8 cellular contexts compared by ENCODE assay signal in genomic region chr3:100463002-100463401, GRCh38. TPM values are rescaled to one million over a fixed set of nuclear protein-coding genes. Genes with fewer than 3 reads are reported as not detected.
DNase-seq lines count a peak whose midpoint lies in the region; ATAC-seq and TF ChIP-seq lines count a peak whose summit lies in the region.

No MANE protein-coding gene starts in this region.

- CTCF ChIA-PET in HEK293 (lab: Yijun Ruan, JAX), result interaction anchor here (0.6 to 5.5 kb wide), 42 partner anchors 15 to 1918 kb away, joined by 3 to 107 read pairs (median 4); no protein-coding TSS in a partner anchor

- POLR2A ChIA-PET in HEK293 (lab: Yijun Ruan, JAX), result interaction anchor here (0.7 kb wide), 1 partner anchor 61 kb away, joined by 3 read pairs; no protein-coding TSS in a partner anchor

- TF ChIP-seq CTCF in AG09319 (IDR thresholded peaks at IDR 0.05; ENCODE audit: low read depth, low read length) (peak; percentile 73), GM12872 (IDR thresholded peaks at IDR 0.05; ENCODE audit: insufficient read depth, low read depth, low read length) (peak; percentile 75), HEK293 (tag by site-specific recombination; IDR thresholded peaks at IDR 0.05) (0 out of 2 replicates have a peak, but pooled peaks have one; percentile 41), LNCAP (IDR thresholded peaks at IDR 0.05) (peak; percentile 75), epithelial cell of esophagus (IDR thresholded peaks at IDR 0.05; ENCODE audit: insufficient read depth, low read depth, low read length, missing control alignments) (peak; percentile 80), mucosa of descending colon (IDR thresholded peaks at IDR 0.05) (peak; percentile 23)

- H3K36me3 ChIP-seq in HEK293 (ENCODE audit: control insufficient read depth in 2 of 2, insufficient read depth in 1 of 2, low read length in 2 of 2) (no peaks in the 10 kb centered on the region), mucosa of descending colon (ENCODE audit: low read depth) (no peaks in the 10 kb centered on the region)

- H3K4me1 ChIP-seq in HEK293 (ENCODE audit: control insufficient read depth, insufficient read depth, low read length), result no peaks in the 10 kb centered on the region
- no peaks in the 10 kb centered on the region for H3K4me1 ChIP-seq in mucosa of descending colon (ENCODE audit: low read depth)

- intact Hi-C loops in mucosa of descending colon (cut with DNase I, micrococcal nuclease), result loop anchor here (5.0 kb wide), 2 partner anchors 124 to 129 kb away; no protein-coding TSS in a partner anchor

- no peak overlapping the region for H3K4me3 ChIP-seq in HEK293 (ENCODE audit: low read depth, low read length)
- H3K4me3 ChIP-seq in epithelial cell of esophagus (ENCODE audit: low read length), result no peak overlapping the region
- no peak overlapping the region for H3K4me3 ChIP-seq in mucosa of descending colon

- peak; percentile 46 for DNase-seq in AG09319 (ENCODE audit: extremely low read depth, low read depth)
- DNase-seq in SHP77 (lab: John Stamatoyannopoulos, UW), result peak; percentile 44 to 67
- DNase-seq in epithelial cell of esophagus (ENCODE audit: low read depth), result peak; percentile 75
- DNase-seq in mucosa of descending colon, result peak in 1 of 3 donors; percentile 49
- DNase-seq in cortex of kidney (lab: John Stamatoyannopoulos, UW), result no peak

- H3K9me3 ChIP-seq in HEK293 (ENCODE audit: control insufficient read depth, insufficient read depth, low read depth, low read length) (no peaks in the 10 kb centered on the region), mucosa of descending colon (no peaks in the 10 kb centered on the region)

- peak; percentile 84 for ATAC-seq in mucosa of descending colon

- no peak overlapping the region for H3K27ac ChIP-seq in HEK293 (ENCODE audit: extremely low read depth, low read depth, low read length)

TF ChIP-seq in HEK293, 187 proteins besides CTCF, POLR2A, EP300 and RAD21:
- TF ChIP-seq ZSCAN16 (tag by site-specific recombination; IDR thresholded peaks at IDR 0.05) (no peak), ZNF37A (tag by site-specific recombination; IDR thresholded peaks at IDR 0.05) (no peak), GLIS2 (tag by site-specific recombination; IDR thresholded peaks at IDR 0.05) (no peak), ZNF239 (tag by site-specific recombination; IDR thresholded peaks at IDR 0.05) (no peak), HOXD13 (CRISPR knock-in tag; IDR thresholded peaks at IDR 0.05; ENCODE audit: borderline replicate concordance) (no peak), ZEB2 (tag by site-specific recombination; IDR thresholded peaks at IDR 0.05) (no peak), ZNF660 (tag by site-specific recombination; IDR thresholded peaks at IDR 0.05) (peak; percentile 65; the same call in 1 of the 2 replicates), ZNF600 (tag by site-specific recombination; IDR thresholded peaks at IDR 0.05) (peak; percentile 56), ZNF654 (tag by site-specific recombination; IDR thresholded peaks at IDR 0.05; ENCODE audit: low read depth) (peak; percentile 81)
- TF ChIP-seq, protein P1, sequence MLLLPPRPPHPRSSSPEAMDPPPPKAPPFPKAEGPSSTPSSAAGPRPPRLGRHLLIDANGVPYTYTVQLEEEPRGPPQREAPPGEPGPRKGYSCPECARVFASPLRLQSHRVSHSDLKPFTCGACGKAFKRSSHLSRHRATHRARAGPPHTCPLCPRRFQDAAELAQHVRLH (tag by site-specific recombination; IDR thresholded peaks at IDR 0.05), result no peak
- TF ChIP-seq, protein P2, sequence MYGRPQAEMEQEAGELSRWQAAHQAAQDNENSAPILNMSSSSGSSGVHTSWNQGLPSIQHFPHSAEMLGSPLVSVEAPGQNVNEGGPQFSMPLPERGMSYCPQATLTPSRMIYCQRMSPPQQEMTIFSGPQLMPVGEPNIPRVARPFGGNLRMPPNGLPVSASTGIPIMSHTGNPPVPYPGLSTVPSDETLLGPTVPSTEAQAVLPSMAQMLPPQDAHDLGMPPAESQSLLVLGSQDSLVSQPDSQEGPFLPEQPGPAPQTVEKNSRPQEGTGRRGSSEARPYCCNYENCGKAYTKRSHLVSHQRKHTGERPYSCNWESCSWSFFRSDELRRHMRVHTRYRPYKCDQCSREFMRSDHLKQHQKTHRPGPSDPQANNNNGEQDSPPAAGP (tag by site-specific recombination; IDR thresholded peaks at IDR 0.05), result no peak

RNA-seq across cellular contexts. Expression of gene TMEM45A, which starts 29.4 kb away (rescaled TPM):
- total RNA-seq in mucosa of descending colon, result 10 to 100 TPM in 1 of 3 donors, 1 to 10 TPM in 2; 1.9 to 11.4 (median 6.0) TPM

Comparison
In these comparisons a context has a peak if more than half of its experiments do, and no peak if none do; other contexts are left out.
1. CTCF ChIP-seq: peak in every context shown above with its lines; median percentile 80 in epithelial cell of esophagus; 75 in GM12872; 75 in LNCAP; 73 in AG09319; 41 in HEK293; 23 in mucosa of descending colon.